22 cellular contexts compared by ENCODE assay signal in genomic region chr3:78802588-78802930, GRCh38.
"Had no signal": no experiment of that assay in that cellular context is flagged by ENCODE, and none has a peak within 500 bp of the region (broad histone marks: within the 10 kb centered on the region; RNA-seq: fewer than 3 reads in every experiment).

No MANE protein-coding gene starts in this region.

- H3K27me3 Mint-ChIP-seq: effector memory CD8-positive, alpha-beta T cell; naive B cell; natural killer cell treated with Interleukin-12 subunit alpha and Interleukin-12 subunit beta and Interleukin-15 and Interleukin-18, amount 100 ng/mL, for 72 hours; progenitor cell of endocrine pancreas; stimulated activated memory B cell treated with anti-CD40 and anti-IgM and Interleukin-4, amounts not matched to agents 10 μg/mL and 1 μg/mL and 100 μg/mL, for 72 hours had no signal

- H3K4me3 ChIP-seq: gastrocnemius medialis, lower lobe of right lung, neural progenitor cell, sigmoid colon, spleen, thoracic aorta, tibial nerve, upper lobe of left lung had no signal

- DNase-seq: cortex of kidney; effector memory CD8-positive, alpha-beta T cell; gastrocnemius medialis; head of caudate nucleus; left ventricle myocardium superior; lower lobe of right lung; naive B cell; sigmoid colon; spleen; stimulated activated CD4-positive, alpha-beta T cell treated with anti-CD3 and anti-CD28 coated beads, Interleukin-4, amount 100 ng/mL, for 4 hours; stimulated activated naive CD8-positive, alpha-beta T cell treated with anti-CD3 and anti-CD28 coated beads, Interleukin-15, Interleukin-2, amounts not matched to agents 100 U/mL and 50 U/mL, for 24 hours; upper lobe of left lung had no signal

- H3K36me3 Mint-ChIP-seq: naive B cell; stimulated activated memory B cell treated with anti-CD40 and anti-IgM and Interleukin-4, amounts not matched to agents 10 μg/mL and 1 μg/mL and 100 μg/mL, for 72 hours had no signal

- H3K36me3 ChIP-seq: gastrocnemius medialis, lower lobe of right lung, neural progenitor cell, sigmoid colon, spleen, thoracic aorta, tibial nerve, upper lobe of left lung had no signal

- H3K9me3 ChIP-seq: gastrocnemius medialis, lower lobe of right lung, sigmoid colon, thoracic aorta, tibial nerve, upper lobe of left lung had no signal

- H3K27ac ChIP-seq: gastrocnemius medialis, lower lobe of right lung, neural progenitor cell, parathyroid adenoma, sigmoid colon, spleen, thoracic aorta, tibial nerve, upper lobe of left lung had no signal

- H3K27ac Mint-ChIP-seq: effector memory CD8-positive, alpha-beta T cell; naive B cell; natural killer cell treated with Interleukin-12 subunit alpha and Interleukin-12 subunit beta and Interleukin-15 and Interleukin-18, amount 100 ng/mL, for 72 hours; neural progenitor cell; progenitor cell of endocrine pancreas; stimulated activated memory B cell treated with anti-CD40 and anti-IgM and Interleukin-4, amounts not matched to agents 10 μg/mL and 1 μg/mL and 100 μg/mL, for 72 hours had no signal

- H3K4me3 Mint-ChIP-seq: effector memory CD8-positive, alpha-beta T cell; naive B cell; natural killer cell treated with Interleukin-12 subunit alpha and Interleukin-12 subunit beta and Interleukin-15 and Interleukin-18, amount 100 ng/mL, for 72 hours; neural progenitor cell; stimulated activated memory B cell treated with anti-CD40 and anti-IgM and Interleukin-4, amounts not matched to agents 10 μg/mL and 1 μg/mL and 100 μg/mL, for 72 hours had no signal

- H3K9me3 Mint-ChIP-seq: neural progenitor cell had no signal

- ATAC-seq: effector memory CD8-positive, alpha-beta T cell; gastrocnemius medialis; left ventricle myocardium superior; lower lobe of right lung; natural killer cell treated with Interleukin-12 subunit alpha and Interleukin-12 subunit beta and Interleukin-15 and Interleukin-18, amount 100 ng/mL, for 72 hours; stimulated activated memory B cell treated with anti-CD40 and anti-IgM and Interleukin-4, amounts not matched to agents 10 μg/mL and 1 μg/mL and 100 μg/mL, for 72 hours; stimulated activated naive CD8-positive, alpha-beta T cell treated with anti-CD3 and anti-CD28 coated beads, Interleukin-15, Interleukin-2, amounts not matched to agents 100 U/mL and 50 U/mL, for 24 hours had no signal

- H3K27me3 ChIP-seq: gastrocnemius medialis, neural progenitor cell, sigmoid colon, spleen, tibial nerve, upper lobe of left lung had no signal

- FAIRE-seq: endometrium, keratinocyte, urothelium cell line had no signal

- H3K4me1 ChIP-seq: gastrocnemius medialis, lower lobe of right lung, parathyroid adenoma, upper lobe of left lung had no signal

- H3K4me1 Mint-ChIP-seq: naive B cell; neural progenitor cell; stimulated activated memory B cell treated with anti-CD40 and anti-IgM and Interleukin-4, amounts not matched to agents 10 μg/mL and 1 μg/mL and 100 μg/mL, for 72 hours had no signal
